1 cellular context compared by ENCODE assay signal in the genomic region with DNA sequence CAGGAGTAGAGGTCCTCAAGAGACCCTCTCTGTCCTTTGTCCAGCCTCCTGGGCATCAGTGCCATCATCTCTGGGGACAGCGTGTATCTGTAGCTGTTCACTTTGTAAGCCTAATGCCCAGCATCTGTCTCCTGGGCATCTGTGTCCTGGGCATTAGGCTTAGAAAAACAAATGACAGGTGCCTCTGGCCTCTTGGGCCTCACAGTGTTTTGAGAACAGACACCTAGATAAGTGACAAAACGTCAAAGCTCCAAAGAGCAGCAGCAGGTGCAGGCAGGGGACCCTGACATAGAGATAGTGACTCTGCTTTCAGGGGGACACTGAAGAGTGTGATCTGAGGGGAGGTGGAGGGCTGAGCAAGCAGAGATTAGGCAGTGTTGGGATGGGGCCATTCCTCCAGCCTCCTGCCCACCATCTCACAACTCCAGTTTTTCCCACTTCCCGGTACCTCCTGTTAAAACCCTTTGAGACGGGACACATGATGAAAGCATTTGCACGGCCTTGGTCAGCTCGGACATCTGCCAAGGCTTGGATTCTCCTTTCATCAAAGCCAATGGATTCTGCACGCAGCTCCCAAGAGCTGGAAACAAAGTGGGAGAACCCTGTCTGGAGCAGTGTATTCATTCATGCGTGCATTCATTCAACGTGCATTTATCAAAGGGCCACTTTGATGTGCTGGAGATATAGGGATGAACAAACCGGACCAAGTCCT.
TF ChIP-seq lines count a peak whose summit lies in the region.

No MANE protein-coding gene starts in this region.

TF ChIP-seq in HepG2, 621 proteins besides CTCF, POLR2A, EP300 and RAD21 (continued from another document):
- TF ChIP-seq, protein P1, sequence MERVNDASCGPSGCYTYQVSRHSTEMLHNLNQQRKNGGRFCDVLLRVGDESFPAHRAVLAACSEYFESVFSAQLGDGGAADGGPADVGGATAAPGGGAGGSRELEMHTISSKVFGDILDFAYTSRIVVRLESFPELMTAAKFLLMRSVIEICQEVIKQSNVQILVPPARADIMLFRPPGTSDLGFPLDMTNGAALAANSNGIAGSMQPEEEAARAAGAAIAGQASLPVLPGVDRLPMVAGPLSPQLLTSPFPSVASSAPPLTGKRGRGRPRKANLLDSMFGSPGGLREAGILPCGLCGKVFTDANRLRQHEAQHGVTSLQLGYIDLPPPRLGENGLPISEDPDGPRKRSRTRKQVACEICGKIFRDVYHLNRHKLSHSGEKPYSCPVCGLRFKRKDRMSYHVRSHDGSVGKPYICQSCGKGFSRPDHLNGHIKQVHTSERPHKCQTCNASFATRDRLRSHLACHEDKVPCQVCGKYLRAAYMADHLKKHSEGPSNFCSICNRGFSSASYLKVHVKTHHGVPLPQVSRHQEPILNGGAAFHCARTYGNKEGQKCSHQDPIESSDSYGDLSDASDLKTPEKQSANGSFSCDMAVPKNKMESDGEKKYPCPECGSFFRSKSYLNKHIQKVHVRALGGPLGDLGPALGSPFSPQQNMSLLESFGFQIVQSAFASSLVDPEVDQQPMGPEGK (CRISPR knock-in tag; IDR thresholded peaks at IDR 0.05), result no peak
- no peak for TF ChIP-seq ZNF558 (CRISPR knock-in tag; IDR thresholded peaks at IDR 0.05; ENCODE audit: borderline replicate concordance)
- no peak for TF ChIP-seq REXO4 (CRISPR knock-in tag; IDR thresholded peaks at IDR 0.05; ENCODE audit: borderline replicate concordance)
- TF ChIP-seq, protein P2, sequence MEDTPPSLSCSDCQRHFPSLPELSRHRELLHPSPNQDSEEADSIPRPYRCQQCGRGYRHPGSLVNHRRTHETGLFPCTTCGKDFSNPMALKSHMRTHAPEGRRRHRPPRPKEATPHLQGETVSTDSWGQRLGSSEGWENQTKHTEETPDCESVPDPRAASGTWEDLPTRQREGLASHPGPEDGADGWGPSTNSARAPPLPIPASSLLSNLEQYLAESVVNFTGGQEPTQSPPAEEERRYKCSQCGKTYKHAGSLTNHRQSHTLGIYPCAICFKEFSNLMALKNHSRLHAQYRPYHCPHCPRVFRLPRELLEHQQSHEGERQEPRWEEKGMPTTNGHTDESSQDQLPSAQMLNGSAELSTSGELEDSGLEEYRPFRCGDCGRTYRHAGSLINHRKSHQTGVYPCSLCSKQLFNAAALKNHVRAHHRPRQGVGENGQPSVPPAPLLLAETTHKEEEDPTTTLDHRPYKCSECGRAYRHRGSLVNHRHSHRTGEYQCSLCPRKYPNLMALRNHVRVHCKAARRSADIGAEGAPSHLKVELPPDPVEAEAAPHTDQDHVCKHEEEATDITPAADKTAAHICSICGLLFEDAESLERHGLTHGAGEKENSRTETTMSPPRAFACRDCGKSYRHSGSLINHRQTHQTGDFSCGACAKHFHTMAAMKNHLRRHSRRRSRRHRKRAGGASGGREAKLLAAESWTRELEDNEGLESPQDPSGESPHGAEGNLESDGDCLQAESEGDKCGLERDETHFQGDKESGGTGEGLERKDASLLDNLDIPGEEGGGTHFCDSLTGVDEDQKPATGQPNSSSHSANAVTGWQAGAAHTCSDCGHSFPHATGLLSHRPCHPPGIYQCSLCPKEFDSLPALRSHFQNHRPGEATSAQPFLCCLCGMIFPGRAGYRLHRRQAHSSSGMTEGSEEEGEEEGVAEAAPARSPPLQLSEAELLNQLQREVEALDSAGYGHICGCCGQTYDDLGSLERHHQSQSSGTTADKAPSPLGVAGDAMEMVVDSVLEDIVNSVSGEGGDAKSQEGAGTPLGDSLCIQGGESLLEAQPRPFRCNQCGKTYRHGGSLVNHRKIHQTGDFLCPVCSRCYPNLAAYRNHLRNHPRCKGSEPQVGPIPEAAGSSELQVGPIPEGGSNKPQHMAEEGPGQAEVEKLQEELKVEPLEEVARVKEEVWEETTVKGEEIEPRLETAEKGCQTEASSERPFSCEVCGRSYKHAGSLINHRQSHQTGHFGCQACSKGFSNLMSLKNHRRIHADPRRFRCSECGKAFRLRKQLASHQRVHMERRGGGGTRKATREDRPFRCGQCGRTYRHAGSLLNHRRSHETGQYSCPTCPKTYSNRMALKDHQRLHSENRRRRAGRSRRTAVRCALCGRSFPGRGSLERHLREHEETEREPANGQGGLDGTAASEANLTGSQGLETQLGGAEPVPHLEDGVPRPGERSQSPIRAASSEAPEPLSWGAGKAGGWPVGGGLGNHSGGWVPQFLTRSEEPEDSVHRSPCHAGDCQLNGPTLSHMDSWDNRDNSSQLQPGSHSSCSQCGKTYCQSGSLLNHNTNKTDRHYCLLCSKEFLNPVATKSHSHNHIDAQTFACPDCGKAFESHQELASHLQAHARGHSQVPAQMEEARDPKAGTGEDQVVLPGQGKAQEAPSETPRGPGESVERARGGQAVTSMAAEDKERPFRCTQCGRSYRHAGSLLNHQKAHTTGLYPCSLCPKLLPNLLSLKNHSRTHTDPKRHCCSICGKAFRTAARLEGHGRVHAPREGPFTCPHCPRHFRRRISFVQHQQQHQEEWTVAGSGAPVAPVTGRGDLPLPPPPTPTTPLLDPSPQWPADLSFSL (CRISPR knock-in tag; IDR thresholded peaks at IDR 0.05), result no peak
- no peak for TF ChIP-seq RORA (CRISPR knock-in tag; IDR thresholded peaks at IDR 0.05)
- TF ChIP-seq, protein P3, sequence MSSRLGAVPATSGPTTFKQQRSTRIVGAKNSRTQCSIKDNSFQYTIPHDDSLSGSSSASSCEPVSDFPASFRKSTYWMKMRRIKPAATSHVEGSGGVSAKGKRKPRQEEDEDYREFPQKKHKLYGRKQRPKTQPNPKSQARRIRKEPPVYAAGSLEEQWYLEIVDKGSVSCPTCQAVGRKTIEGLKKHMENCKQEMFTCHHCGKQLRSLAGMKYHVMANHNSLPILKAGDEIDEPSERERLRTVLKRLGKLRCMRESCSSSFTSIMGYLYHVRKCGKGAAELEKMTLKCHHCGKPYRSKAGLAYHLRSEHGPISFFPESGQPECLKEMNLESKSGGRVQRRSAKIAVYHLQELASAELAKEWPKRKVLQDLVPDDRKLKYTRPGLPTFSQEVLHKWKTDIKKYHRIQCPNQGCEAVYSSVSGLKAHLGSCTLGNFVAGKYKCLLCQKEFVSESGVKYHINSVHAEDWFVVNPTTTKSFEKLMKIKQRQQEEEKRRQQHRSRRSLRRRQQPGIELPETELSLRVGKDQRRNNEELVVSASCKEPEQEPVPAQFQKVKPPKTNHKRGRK (CRISPR knock-in tag; IDR thresholded peaks at IDR 0.05), result no peak
- TF ChIP-seq RBM39 (IDR thresholded peaks at IDR 0.05; ENCODE audit: low read depth, low read length, poor library complexity, severe bottlenecking), result no peak
- TF ChIP-seq, protein P4, sequence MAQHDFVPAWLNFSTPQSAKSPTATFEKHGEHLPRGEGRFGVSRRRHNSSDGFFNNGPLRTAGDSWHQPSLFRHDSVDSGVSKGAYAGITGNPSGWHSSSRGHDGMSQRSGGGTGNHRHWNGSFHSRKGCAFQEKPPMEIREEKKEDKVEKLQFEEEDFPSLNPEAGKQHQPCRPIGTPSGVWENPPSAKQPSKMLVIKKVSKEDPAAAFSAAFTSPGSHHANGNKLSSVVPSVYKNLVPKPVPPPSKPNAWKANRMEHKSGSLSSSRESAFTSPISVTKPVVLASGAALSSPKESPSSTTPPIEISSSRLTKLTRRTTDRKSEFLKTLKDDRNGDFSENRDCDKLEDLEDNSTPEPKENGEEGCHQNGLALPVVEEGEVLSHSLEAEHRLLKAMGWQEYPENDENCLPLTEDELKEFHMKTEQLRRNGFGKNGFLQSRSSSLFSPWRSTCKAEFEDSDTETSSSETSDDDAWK (CRISPR knock-in tag; IDR thresholded peaks at IDR 0.05), result no peak
- no peak for TF ChIP-seq RCOR2 (CRISPR knock-in tag; IDR thresholded peaks at IDR 0.05)
TF ChIP-seq in HepG2: peak in this region for 0.
